1 cellular context compared by ENCODE assay signal in the genomic region with DNA sequence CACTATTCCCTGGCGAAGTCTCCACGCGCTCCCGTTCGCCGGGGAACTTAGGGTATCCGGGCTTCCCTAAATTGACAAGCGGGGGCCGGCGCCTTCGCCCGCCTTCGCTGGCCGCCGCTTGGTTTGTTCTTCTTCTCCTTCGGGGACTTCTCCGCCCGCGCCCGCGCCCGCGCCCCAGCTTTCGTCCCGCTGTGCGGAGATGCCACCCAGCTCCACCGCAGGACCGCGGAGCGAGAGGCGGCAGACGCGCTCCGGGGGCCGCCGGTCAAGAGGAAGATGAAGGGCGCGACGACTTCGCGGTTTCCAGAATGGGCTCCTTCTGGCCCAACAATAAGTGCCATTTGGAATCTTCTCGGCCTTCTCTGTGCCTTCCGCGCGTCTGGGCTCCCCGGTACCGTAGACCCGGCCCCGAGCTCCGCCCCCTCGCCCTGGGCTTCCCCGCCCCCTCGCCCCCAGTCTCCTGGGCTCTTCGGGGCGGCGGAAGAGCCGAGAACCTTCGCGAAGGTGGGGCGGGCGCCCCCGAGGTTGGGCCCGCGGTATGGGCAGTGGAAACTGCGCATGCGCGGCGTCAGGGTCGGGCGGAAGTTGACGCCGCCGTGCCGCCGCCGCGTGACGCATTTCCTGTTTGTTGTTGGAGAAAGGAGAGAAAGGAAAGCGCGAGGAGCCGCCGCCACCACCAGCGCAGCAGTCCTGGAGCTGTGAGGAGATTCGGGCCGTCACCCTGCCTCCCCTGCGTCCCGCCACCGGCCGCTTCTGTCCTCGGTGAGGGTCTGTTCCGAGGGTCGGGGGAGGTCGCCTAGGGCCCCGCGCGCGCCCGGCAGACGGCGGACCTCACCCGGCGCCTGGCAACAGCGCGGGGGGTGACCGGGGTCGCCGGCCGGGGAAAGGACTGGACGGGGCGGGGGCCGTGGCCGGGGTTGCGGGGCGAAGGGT.
TF ChIP-seq lines count a peak whose summit lies in the region.

A gene (plus strand): TSS at position 622 of the 933 bp plus-strand sequence. CDS start 21,569 bp downstream, outside the sequence.

TF ChIP-seq in K562, 482 proteins besides CTCF, POLR2A, EP300 and RAD21 (continued from another document and continues in another):
- TF ChIP-seq, protein P1, sequence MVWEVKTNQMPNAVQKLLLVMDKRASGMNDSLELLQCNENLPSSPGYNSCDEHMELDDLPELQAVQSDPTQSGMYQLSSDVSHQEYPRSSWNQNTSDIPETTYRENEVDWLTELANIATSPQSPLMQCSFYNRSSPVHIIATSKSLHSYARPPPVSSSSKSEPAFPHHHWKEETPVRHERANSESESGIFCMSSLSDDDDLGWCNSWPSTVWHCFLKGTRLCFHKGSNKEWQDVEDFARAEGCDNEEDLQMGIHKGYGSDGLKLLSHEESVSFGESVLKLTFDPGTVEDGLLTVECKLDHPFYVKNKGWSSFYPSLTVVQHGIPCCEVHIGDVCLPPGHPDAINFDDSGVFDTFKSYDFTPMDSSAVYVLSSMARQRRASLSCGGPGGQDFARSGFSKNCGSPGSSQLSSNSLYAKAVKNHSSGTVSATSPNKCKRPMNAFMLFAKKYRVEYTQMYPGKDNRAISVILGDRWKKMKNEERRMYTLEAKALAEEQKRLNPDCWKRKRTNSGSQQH (CRISPR knock-in tag; IDR thresholded peaks at IDR 0.05): no peak
- TF ChIP-seq GABPB1 (CRISPR knock-in tag; IDR thresholded peaks at IDR 0.05): peak; percentile 98
- no peak for TF ChIP-seq SMARCC2 (IDR thresholded peaks at IDR 0.05; ENCODE audit: low read depth)
- TF ChIP-seq, protein P2, sequence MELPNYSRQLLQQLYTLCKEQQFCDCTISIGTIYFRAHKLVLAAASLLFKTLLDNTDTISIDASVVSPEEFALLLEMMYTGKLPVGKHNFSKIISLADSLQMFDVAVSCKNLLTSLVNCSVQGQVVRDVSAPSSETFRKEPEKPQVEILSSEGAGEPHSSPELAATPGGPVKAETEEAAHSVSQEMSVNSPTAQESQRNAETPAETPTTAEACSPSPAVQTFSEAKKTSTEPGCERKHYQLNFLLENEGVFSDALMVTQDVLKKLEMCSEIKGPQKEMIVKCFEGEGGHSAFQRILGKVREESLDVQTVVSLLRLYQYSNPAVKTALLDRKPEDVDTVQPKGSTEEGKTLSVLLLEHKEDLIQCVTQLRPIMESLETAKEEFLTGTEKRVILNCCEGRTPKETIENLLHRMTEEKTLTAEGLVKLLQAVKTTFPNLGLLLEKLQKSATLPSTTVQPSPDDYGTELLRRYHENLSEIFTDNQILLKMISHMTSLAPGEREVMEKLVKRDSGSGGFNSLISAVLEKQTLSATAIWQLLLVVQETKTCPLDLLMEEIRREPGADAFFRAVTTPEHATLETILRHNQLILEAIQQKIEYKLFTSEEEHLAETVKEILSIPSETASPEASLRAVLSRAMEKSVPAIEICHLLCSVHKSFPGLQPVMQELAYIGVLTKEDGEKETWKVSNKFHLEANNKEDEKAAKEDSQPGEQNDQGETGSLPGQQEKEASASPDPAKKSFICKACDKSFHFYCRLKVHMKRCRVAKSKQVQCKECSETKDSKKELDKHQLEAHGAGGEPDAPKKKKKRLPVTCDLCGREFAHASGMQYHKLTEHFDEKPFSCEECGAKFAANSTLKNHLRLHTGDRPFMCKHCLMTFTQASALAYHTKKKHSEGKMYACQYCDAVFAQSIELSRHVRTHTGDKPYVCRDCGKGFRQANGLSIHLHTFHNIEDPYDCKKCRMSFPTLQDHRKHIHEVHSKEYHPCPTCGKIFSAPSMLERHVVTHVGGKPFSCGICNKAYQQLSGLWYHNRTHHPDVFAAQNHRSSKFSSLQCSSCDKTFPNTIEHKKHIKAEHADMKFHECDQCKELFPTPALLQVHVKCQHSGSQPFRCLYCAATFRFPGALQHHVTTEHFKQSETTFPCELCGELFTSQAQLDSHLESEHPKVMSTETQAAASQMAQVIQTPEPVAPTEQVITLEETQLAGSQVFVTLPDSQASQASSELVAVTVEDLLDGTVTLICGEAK (IDR thresholded peaks at IDR 0.05): peak; percentile 99
- TF ChIP-seq, protein P2 (CRISPR knock-in tag; IDR thresholded peaks at IDR 0.05): no peak
- no peak for TF ChIP-seq KAT2B (IDR thresholded peaks at IDR 0.05; ENCODE audit: low read depth, low read length)
- peak; percentile 79; the same call in 1 of the 2 replicates for TF ChIP-seq BRD4 (IDR thresholded peaks at IDR 0.05)
- TF ChIP-seq RFX7 (CRISPR knock-in tag; IDR thresholded peaks at IDR 0.05): no peak
- TF ChIP-seq TAF9B (IDR thresholded peaks at IDR 0.05; ENCODE audit: partially characterized antibody): no peak
- no peak for TF ChIP-seq ARHGAP35 (IDR thresholded peaks at IDR 0.05; ENCODE audit: partially characterized antibody)
- TF ChIP-seq XRCC4 (IDR thresholded peaks at IDR 0.05; ENCODE audit: extremely low read depth, insufficient read depth, insufficient read length): no peak
- no peak for TF ChIP-seq XRCC3 (IDR thresholded peaks at IDR 0.05)
- TF ChIP-seq, protein P3, sequence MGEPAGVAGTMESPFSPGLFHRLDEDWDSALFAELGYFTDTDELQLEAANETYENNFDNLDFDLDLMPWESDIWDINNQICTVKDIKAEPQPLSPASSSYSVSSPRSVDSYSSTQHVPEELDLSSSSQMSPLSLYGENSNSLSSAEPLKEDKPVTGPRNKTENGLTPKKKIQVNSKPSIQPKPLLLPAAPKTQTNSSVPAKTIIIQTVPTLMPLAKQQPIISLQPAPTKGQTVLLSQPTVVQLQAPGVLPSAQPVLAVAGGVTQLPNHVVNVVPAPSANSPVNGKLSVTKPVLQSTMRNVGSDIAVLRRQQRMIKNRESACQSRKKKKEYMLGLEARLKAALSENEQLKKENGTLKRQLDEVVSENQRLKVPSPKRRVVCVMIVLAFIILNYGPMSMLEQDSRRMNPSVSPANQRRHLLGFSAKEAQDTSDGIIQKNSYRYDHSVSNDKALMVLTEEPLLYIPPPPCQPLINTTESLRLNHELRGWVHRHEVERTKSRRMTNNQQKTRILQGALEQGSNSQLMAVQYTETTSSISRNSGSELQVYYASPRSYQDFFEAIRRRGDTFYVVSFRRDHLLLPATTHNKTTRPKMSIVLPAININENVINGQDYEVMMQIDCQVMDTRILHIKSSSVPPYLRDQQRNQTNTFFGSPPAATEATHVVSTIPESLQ (CRISPR knock-in tag; IDR thresholded peaks at IDR 0.05): no peak
- TF ChIP-seq, protein P4, sequence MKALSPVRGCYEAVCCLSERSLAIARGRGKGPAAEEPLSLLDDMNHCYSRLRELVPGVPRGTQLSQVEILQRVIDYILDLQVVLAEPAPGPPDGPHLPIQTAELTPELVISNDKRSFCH (CRISPR knock-in tag; IDR thresholded peaks at IDR 0.05): no peak
- TF ChIP-seq, protein P4 (tag; IDR thresholded peaks at IDR 0.05): no peak
- peak; percentile 26 to 62; a peak in 1 of 4 replicates for TF ChIP-seq SIX5 (IDR thresholded peaks at IDR 0.05; ENCODE audit: borderline replicate concordance in 1 of 2, insufficient read depth in 1 of 2, low read depth in 1 of 2, low read length in 2 of 2)
- TF ChIP-seq, protein P5, sequence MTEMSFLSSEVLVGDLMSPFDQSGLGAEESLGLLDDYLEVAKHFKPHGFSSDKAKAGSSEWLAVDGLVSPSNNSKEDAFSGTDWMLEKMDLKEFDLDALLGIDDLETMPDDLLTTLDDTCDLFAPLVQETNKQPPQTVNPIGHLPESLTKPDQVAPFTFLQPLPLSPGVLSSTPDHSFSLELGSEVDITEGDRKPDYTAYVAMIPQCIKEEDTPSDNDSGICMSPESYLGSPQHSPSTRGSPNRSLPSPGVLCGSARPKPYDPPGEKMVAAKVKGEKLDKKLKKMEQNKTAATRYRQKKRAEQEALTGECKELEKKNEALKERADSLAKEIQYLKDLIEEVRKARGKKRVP (CRISPR knock-in tag; IDR thresholded peaks at IDR 0.05): no peak; the same call in 1 of the 2 replicates
- TF ChIP-seq BCOR (IDR thresholded peaks at IDR 0.05): no peak
- no peak; the same call in 1 of the 2 replicates for TF ChIP-seq POLR2H (tag; IDR thresholded peaks at IDR 0.05; ENCODE audit: low read depth)
- TF ChIP-seq TARDBP (IDR thresholded peaks at IDR 0.05): no peak
- TF ChIP-seq, protein P6, sequence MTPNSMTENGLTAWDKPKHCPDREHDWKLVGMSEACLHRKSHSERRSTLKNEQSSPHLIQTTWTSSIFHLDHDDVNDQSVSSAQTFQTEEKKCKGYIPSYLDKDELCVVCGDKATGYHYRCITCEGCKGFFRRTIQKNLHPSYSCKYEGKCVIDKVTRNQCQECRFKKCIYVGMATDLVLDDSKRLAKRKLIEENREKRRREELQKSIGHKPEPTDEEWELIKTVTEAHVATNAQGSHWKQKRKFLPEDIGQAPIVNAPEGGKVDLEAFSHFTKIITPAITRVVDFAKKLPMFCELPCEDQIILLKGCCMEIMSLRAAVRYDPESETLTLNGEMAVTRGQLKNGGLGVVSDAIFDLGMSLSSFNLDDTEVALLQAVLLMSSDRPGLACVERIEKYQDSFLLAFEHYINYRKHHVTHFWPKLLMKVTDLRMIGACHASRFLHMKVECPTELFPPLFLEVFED (CRISPR knock-in tag; conservative IDR thresholded peaks at IDR 0.05): no peak
- 0 out of 2 replicates have a peak, but pooled peaks have one; percentile 25 for TF ChIP-seq TAF7 (tag; IDR thresholded peaks at IDR 0.05)
- TF ChIP-seq ZNF699 (CRISPR knock-in tag; IDR thresholded peaks at IDR 0.05; ENCODE audit: insufficient replicate concordance): no peak
- no peak for TF ChIP-seq ZC3H11A (IDR thresholded peaks at IDR 0.05; ENCODE audit: low read depth, low read length)
- no peak for TF ChIP-seq NR1H2 (CRISPR knock-in tag; IDR thresholded peaks at IDR 0.05)
- no peak for TF ChIP-seq PTRF (tag; IDR thresholded peaks at IDR 0.05)
- no peak for TF ChIP-seq ZFPM2 (CRISPR knock-in tag; IDR thresholded peaks at IDR 0.05)
- TF ChIP-seq SAFB2 (IDR thresholded peaks at IDR 0.05; ENCODE audit: borderline replicate concordance, low read depth, low read length, severe bottlenecking): no peak
- peak; percentile 83; the same call in 1 of the 2 replicates for TF ChIP-seq L3MBTL2 (IDR thresholded peaks at IDR 0.05)
- no peak for TF ChIP-seq ZBTB8A (IDR thresholded peaks at IDR 0.05; ENCODE audit: partially characterized antibody)
- no peak for TF ChIP-seq SRSF3 (IDR thresholded peaks at IDR 0.05; ENCODE audit: insufficient read depth, low read length)
- no peak for TF ChIP-seq MIER1 (IDR thresholded peaks at IDR 0.05; ENCODE audit: low read depth)
- TF ChIP-seq MTA2 (IDR thresholded peaks at IDR 0.05; ENCODE audit: low read depth): no peak
- no peak for TF ChIP-seq SRSF7 (optimal IDR thresholded peaks at IDR 0.05; ENCODE audit: low read depth, low read length)
- 0 out of 2 replicates have a peak, but pooled peaks have one; percentile 31 for TF ChIP-seq ZNF76 (CRISPR knock-in tag; IDR thresholded peaks at IDR 0.05; ENCODE audit: borderline replicate concordance)
- no peak for TF ChIP-seq YBX1 (IDR thresholded peaks at IDR 0.05)
- no peak for TF ChIP-seq NCOA4 (IDR thresholded peaks at IDR 0.05; ENCODE audit: partially characterized antibody)
- no peak for TF ChIP-seq NR3C1 (CRISPR knock-in tag; IDR thresholded peaks at IDR 0.05)
- TF ChIP-seq ZNF586 (CRISPR knock-in tag; conservative IDR thresholded peaks at IDR 0.05): no peak
- no peak for TF ChIP-seq PHTF2 (CRISPR knock-in tag; IDR thresholded peaks at IDR 0.05)
- no peak for TF ChIP-seq MYBL2 (IDR thresholded peaks at IDR 0.05; ENCODE audit: low read depth)
- TF ChIP-seq MYBL2 (CRISPR knock-in tag; IDR thresholded peaks at IDR 0.05; ENCODE audit: borderline replicate concordance): no peak
- TF ChIP-seq, protein P7, sequence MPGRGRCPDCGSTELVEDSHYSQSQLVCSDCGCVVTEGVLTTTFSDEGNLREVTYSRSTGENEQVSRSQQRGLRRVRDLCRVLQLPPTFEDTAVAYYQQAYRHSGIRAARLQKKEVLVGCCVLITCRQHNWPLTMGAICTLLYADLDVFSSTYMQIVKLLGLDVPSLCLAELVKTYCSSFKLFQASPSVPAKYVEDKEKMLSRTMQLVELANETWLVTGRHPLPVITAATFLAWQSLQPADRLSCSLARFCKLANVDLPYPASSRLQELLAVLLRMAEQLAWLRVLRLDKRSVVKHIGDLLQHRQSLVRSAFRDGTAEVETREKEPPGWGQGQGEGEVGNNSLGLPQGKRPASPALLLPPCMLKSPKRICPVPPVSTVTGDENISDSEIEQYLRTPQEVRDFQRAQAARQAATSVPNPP (IDR thresholded peaks at IDR 0.05; ENCODE audit: borderline replicate concordance, insufficient read depth, insufficient read length): no peak
- no peak for TF ChIP-seq NR4A1 (CRISPR knock-in tag; IDR thresholded peaks at IDR 0.05)
- no peak for TF ChIP-seq NR4A1 (tag; IDR thresholded peaks at IDR 0.05)
- TF ChIP-seq, protein P8, sequence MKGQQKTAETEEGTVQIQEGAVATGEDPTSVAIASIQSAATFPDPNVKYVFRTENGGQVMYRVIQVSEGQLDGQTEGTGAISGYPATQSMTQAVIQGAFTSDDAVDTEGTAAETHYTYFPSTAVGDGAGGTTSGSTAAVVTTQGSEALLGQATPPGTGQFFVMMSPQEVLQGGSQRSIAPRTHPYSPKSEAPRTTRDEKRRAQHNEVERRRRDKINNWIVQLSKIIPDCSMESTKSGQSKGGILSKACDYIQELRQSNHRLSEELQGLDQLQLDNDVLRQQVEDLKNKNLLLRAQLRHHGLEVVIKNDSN (CRISPR knock-in tag; IDR thresholded peaks at IDR 0.05): peak; percentile 50; the same call in 1 of the 2 replicates
- no peak for TF ChIP-seq U2AF1 (optimal IDR thresholded peaks at IDR 0.05; ENCODE audit: low read depth, low read length)
- peak in 1 of 2 experiments; percentile 84; a peak in 1 of 4 replicates for TF ChIP-seq KDM4B (IDR thresholded peaks at IDR 0.05; ENCODE audit: borderline replicate concordance in 2 of 2, low read depth in 1 of 2)
- TF ChIP-seq MTF1 (CRISPR knock-in tag; IDR thresholded peaks at IDR 0.05; ENCODE audit: borderline replicate concordance): no peak
